In the genomic region with DNA sequence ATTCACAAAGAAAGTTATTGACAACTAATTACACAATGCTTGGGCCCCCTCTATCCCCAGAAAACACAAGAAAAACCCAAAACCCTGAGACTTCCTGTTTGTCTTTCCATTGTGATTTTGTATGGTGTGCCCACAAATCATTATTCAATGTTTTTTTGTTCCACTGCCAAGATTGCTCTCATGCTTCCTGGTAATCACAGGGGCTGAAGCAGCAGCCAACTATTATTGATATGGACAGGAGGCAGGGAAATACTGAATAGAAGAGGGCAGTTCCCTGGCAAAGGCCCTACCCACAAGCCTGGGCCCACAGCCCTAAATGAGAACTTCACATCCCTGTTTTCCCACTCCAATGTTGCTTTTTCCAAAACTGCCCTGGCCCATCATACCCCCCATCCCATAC, we compare ENCODE assay signal across 1 cellular context.
TF ChIP-seq lines count a peak whose summit lies in the region.

No MANE protein-coding gene starts in this region.

TF ChIP-seq in A549, 52 proteins besides CTCF, POLR2A, EP300 and RAD21 (continued from another document):
- no peak for TF ChIP-seq REST (IDR thresholded peaks at IDR 0.05)
- TF ChIP-seq, protein P1, sequence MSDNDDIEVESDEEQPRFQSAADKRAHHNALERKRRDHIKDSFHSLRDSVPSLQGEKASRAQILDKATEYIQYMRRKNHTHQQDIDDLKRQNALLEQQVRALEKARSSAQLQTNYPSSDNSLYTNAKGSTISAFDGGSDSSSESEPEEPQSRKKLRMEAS (IDR thresholded peaks at IDR 0.05): no peak
- no peak for TF ChIP-seq MYC (IDR thresholded peaks at IDR 0.05; ENCODE audit: borderline replicate concordance, low read length)
- TF ChIP-seq KDM1A (IDR thresholded peaks at IDR 0.05; ENCODE audit: low read depth): no peak
- TF ChIP-seq HOXB13 (CRISPR knock-in tag; IDR thresholded peaks at IDR 0.05; ENCODE audit: low read depth): no peak
- TF ChIP-seq, protein P2, sequence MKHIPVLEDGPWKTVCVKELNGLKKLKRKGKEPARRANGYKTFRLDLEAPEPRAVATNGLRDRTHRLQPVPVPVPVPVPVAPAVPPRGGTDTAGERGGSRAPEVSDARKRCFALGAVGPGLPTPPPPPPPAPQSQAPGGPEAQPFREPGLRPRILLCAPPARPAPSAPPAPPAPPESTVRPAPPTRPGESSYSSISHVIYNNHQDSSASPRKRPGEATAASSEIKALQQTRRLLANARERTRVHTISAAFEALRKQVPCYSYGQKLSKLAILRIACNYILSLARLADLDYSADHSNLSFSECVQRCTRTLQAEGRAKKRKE (CRISPR knock-in tag; IDR thresholded peaks at IDR 0.05; ENCODE audit: low read depth): no peak
